19 cellular contexts compared by ENCODE assay signal in the genomic region with DNA sequence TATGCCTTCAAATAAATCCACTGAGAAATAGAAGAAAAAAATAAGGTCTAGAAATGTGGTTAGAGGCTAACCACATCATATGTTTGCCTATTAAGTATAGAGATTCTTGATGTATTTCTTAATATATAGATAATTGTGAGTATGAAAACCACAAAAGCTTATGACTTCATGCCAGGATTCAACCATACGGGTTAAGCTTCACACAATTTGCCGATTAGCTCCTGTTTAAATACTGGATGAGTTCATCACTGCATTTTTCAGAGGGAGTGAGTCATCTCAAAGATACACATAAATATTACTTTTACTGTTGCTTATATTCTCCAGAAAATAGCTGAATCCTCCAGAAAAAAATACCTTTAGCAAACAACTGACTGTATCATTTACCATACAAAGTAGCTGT.
DNase-seq lines count a peak whose midpoint lies in the region; ATAC-seq and TF ChIP-seq lines count a peak whose summit lies in the region.
"Had no signal": no experiment of that assay in that cellular context is flagged by ENCODE, and none has a peak within 500 bp of the region (broad histone marks: within the 10 kb centered on the region; RNA-seq: fewer than 3 reads in every experiment).

No MANE protein-coding gene starts in this region.

- no peaks in the 10 kb centered on the region for H3K27me3 ChIP-seq in BLaER1 treated with 17β-estradiol and CSF1 and Interleukin-3, amounts not matched to agents 10 nM and 100 nM
- H3K27me3 ChIP-seq: stomach had no signal

- peak; percentile 3 for DNase-seq in M059J (ENCODE audit: low read depth)
- peak; percentile 69 for DNase-seq in astrocyte of the cerebellum (ENCODE audit: low read depth)
- peak; percentile 78 for DNase-seq in iris pigment epithelial cell (ENCODE audit: low read depth)
- no peak for DNase-seq in immature natural killer cell
- no peak for DNase-seq in retina
- no peak for DNase-seq in omental fat pad (ENCODE audit: low spot score)
- DNase-seq: activated naive CD4-positive, alpha-beta T cell treated with Interleukin-2 at 50 U/mL for 16 hours; activated T-cell treated with anti-CD3 and anti-CD28 coated beads for 4 hours; anterior cingulate cortex; foreskin fibroblast; H9; NCI-H1417 treated with DMSO at 0.1 percent for 48 hours; occipital lobe; stimulated activated CD4-positive, alpha-beta T cell treated with anti-CD3 and anti-CD28 coated beads, Interleukin-2, amount 100 ng/mL, for 24 hours; stomach; SW 1271 had no signal

- in situ Hi-C loops in astrocyte of the cerebellum (cut with HindIII; ENCODE audit: low sequenced_read_pairs): no loop called here

- no peak overlapping the region for H3K4me3 Mint-ChIP-seq in immature natural killer cell
- H3K4me3 Mint-ChIP-seq: H9 had no signal

- H3K36me3 Mint-ChIP-seq in immature natural killer cell: peaks cover 0 to 4% (median 3%) of the 10 kb centered on the region in 3 donors

- peak overlapping the region in 10 of 11 experiments; percentile 0 to 43 (median 20); a peak in 12 of 22 replicates for H3K4me2 ChIP-seq in BLaER1 treated with 17β-estradiol and CSF1 and Interleukin-3, amounts not matched to agents 10 nM and 100 nM

- peaks cover 5 to 22% (median 15%) of the 10 kb centered on the region in 11 experiments; a peak in 14 of 22 replicates for H3K9me3 ChIP-seq in BLaER1 treated with 17β-estradiol and CSF1 and Interleukin-3, amounts not matched to agents 10 nM and 100 nM (replicated peaks in 1 of 11)
- H3K9me3 ChIP-seq: stomach had no signal

- no peaks in the 10 kb centered on the region for H3K36me3 ChIP-seq in BLaER1 treated with 17β-estradiol and CSF1 and Interleukin-3, amounts not matched to agents 10 nM and 100 nM
- H3K36me3 ChIP-seq: stomach had no signal

- peaks cover 0 to 4% (median 0%) of the 10 kb centered on the region in 3 donors for H3K27me3 Mint-ChIP-seq in immature natural killer cell (ENCODE audit: low read depth in 3 of 3)

- H3K27ac ChIP-seq in BLaER1 treated with 17β-estradiol and CSF1 and Interleukin-3, amounts not matched to agents 10 nM and 100 nM: no peak overlapping the region; a peak in 2 of 22 replicates
- H3K27ac ChIP-seq: stomach had no signal

- ATAC-seq in omental fat pad (ENCODE audit: low FRiP score): no peak
- ATAC-seq in HG03571 (IDR thresholded peaks at IDR 0.05; ENCODE audit: unreplicated experiment): no peak
- ATAC-seq: Panc1 had no signal

- no peaks in the 10 kb centered on the region for H4K20me1 ChIP-seq in BLaER1 treated with 17β-estradiol and CSF1 and Interleukin-3, amounts not matched to agents 10 nM and 100 nM

- H3K4me1 ChIP-seq in BLaER1 treated with 17β-estradiol and CSF1 and Interleukin-3, amounts not matched to agents 10 nM and 100 nM: peaks cover 22 to 42% (median 36%) of the 10 kb centered on the region in 10 experiments
- H3K4me1 ChIP-seq: stomach had no signal

- TF ChIP-seq CTCF in astrocyte of the cerebellum (IDR thresholded peaks at IDR 0.05; ENCODE audit: low read depth, low read length, missing control alignments) (no peak), omental fat pad (IDR thresholded peaks at IDR 0.05) (no peak)

- no peak overlapping the region for H3K4me3 ChIP-seq in BLaER1 treated with 17β-estradiol and CSF1 and Interleukin-3, amounts not matched to agents 10 nM and 100 nM
- no peak overlapping the region for H3K4me3 ChIP-seq in astrocyte of the cerebellum (ENCODE audit: low read depth, low read length)
- H3K4me3 ChIP-seq: stomach had no signal

- H3K4me1 Mint-ChIP-seq in immature natural killer cell: no peaks in the 10 kb centered on the region

- peaks cover 8 to 66% (median 24%) of the 10 kb centered on the region in 6 donors for H3K9me3 Mint-ChIP-seq in immature natural killer cell

- H3K27ac Mint-ChIP-seq in immature natural killer cell: no peak overlapping the region
- H3K27ac Mint-ChIP-seq: H9 had no signal

- H3K9ac ChIP-seq in BLaER1 treated with 17β-estradiol and CSF1 and Interleukin-3, amounts not matched to agents 10 nM and 100 nM: no peak overlapping the region

Comparison
In these comparisons a context has a peak if more than half of its experiments do, and no peak if none do; other contexts are left out.
1. DNase-seq: peak in M059J (single experiment), astrocyte of the cerebellum (single experiment) and iris pigment epithelial cell (single experiment); none in immature natural killer cell (0 of 3), retina (single experiment) and omental fat pad (single experiment).